ENCODE assay signal across 21 cellular contexts in genomic region chr15:55652909-55653495, GRCh38.
DNase-seq lines count a peak whose midpoint lies in the region; TF ChIP-seq lines count a peak whose summit lies in the region.
"Had no signal": no experiment of that assay in that cellular context is flagged by ENCODE, and none has a peak within 500 bp of the region (broad histone marks: within the 10 kb centered on the region; RNA-seq: fewer than 3 reads in every experiment).

No MANE protein-coding gene starts in this region.

- no peaks in the 10 kb centered on the region for H3K9me3 ChIP-seq in HUES48 (ENCODE audit: control insufficient read depth, insufficient read depth, low read length)
- no peaks in the 10 kb centered on the region for H3K9me3 ChIP-seq in ectodermal cell (ENCODE audit: control insufficient read depth, low read length)
- H3K9me3 ChIP-seq: SJSA1 had no signal

- H2BK5ac ChIP-seq in mesendoderm (ENCODE audit: low read length) = no peak overlapping the region

- H3K56ac ChIP-seq in mesendoderm (ENCODE audit: low read length) = no peak overlapping the region

- H3K4ac ChIP-seq in mesendoderm (ENCODE audit: low read depth, low read length) = no peak overlapping the region

- H3K27ac ChIP-seq in HUES48 (ENCODE audit: low read depth, low read length) = peak overlapping the region; percentile 2
- peak overlapping the region; percentile 85 for H3K27ac ChIP-seq in ectodermal cell (ENCODE audit: insufficient read depth, low read depth, low read length, poor library complexity, severe bottlenecking)
- H3K27ac ChIP-seq in mesendoderm (ENCODE audit: low read depth, low read length) = no peak overlapping the region
- H3K27ac ChIP-seq: PC-9, SJSA1 had no signal

- no peak for TF ChIP-seq CTCF in nephron progenitor cell (IDR thresholded peaks at IDR 0.05)
- no peak for TF ChIP-seq CTCF in progenitor cell of endocrine pancreas (IDR thresholded peaks at IDR 0.05; ENCODE audit: unreplicated experiment)

- H3K79me2 ChIP-seq in mesendoderm (ENCODE audit: control insufficient read depth, insufficient read depth, low read length) = no peaks in the 10 kb centered on the region

- peak overlapping the region; percentile 98 for H3K27ac Mint-ChIP-seq in nephron progenitor cell
- peak overlapping the region; percentile 65 for H3K27ac Mint-ChIP-seq in progenitor cell of endocrine pancreas
- H3K27ac Mint-ChIP-seq: IgD-negative memory B cell had no signal

- no peak overlapping the region for H3K23ac ChIP-seq in mesendoderm (ENCODE audit: low read length)

- no peak overlapping the region for H2AK5ac ChIP-seq in mesendoderm (ENCODE audit: low read length)

- no peak overlapping the region for H4K5ac ChIP-seq in mesendoderm (ENCODE audit: low read length)

- H3K18ac ChIP-seq in mesendoderm (ENCODE audit: low read length) = no peak overlapping the region

- DNase-seq in nephron progenitor cell (no peak), progenitor cell of endocrine pancreas (ENCODE audit: low spot score, unreplicated experiment) (no peak), ureter (ENCODE audit: low spot score) (no peak), dermis blood vessel endothelial cell (no peak), mesendoderm (no peak)
- no peak for DNase-seq in activated naive CD4-positive, alpha-beta T cell treated with anti-CD3 and anti-CD28 coated beads, Interleukin-2, amount 50 U/mL, for 16 hours
- DNase-seq: Calu3, DMS79 treated with DMSO at 0.1 percent for 48 hours, HCEC 1CT, NCI-H1048, NCI-H1694, NCI-H2029 treated with DMSO at 0.1 percent for 48 hours, NCI-H2227 treated with DMSO at 0.1 percent for 48 hours, NCI-H526 treated with DMSO at 0.1 percent for 48 hours, PC-9, Right ventricle myocardium superior, RPMI8226 had no signal

- H2BK120ac ChIP-seq in mesendoderm (ENCODE audit: low read depth, low read length) = no peak overlapping the region

- no peaks in the 10 kb centered on the region for H3K27me3 ChIP-seq in HUES48 (ENCODE audit: control insufficient read depth, insufficient read depth, low read length)
- no peaks in the 10 kb centered on the region for H3K27me3 ChIP-seq in ectodermal cell (ENCODE audit: control insufficient read depth, insufficient read depth, low read length, poor library complexity, severe bottlenecking)
- no peaks in the 10 kb centered on the region for H3K27me3 ChIP-seq in mesendoderm (ENCODE audit: insufficient read depth, low read length, poor library complexity)
- H3K27me3 ChIP-seq: SJSA1 had no signal

- H3K9ac ChIP-seq in HUES48 (ENCODE audit: low read depth, low read length) (no peak overlapping the region), mesendoderm (ENCODE audit: low read length) (no peak overlapping the region)

- H3K9me3 Mint-ChIP-seq in nephron progenitor cell = no peaks in the 10 kb centered on the region
- H3K9me3 Mint-ChIP-seq in progenitor cell of endocrine pancreas (ENCODE audit: low read depth) = no peaks in the 10 kb centered on the region
- H3K9me3 Mint-ChIP-seq: IgD-negative memory B cell had no signal

- H2BK15ac ChIP-seq in mesendoderm (replicated peaks; ENCODE audit: low read depth) = no peak overlapping the region

- H3K79me1 ChIP-seq in mesendoderm (ENCODE audit: low read length) = no peaks in the 10 kb centered on the region

- H3K36me3 Mint-ChIP-seq in nephron progenitor cell (ENCODE audit: low read depth) (peaks cover 63% of the 10 kb centered on the region), progenitor cell of endocrine pancreas (ENCODE audit: insufficient read depth) (peaks cover 17% of the 10 kb centered on the region)
- H3K36me3 Mint-ChIP-seq: IgD-negative memory B cell had no signal

- H3K4me1 ChIP-seq in HUES48 (ENCODE audit: control insufficient read depth, insufficient read depth, low read length) (peaks cover 13% of the 10 kb centered on the region), ectodermal cell (ENCODE audit: control insufficient read depth, insufficient read depth, low read length) (peaks cover 37% of the 10 kb centered on the region), mesendoderm (ENCODE audit: control insufficient read depth, low read depth, low read length) (peaks cover 6% of the 10 kb centered on the region)
- H3K4me1 ChIP-seq: SJSA1 had no signal

- no peak overlapping the region for H3K4me2 ChIP-seq in mesendoderm (ENCODE audit: low read length)
- H3K4me2 ChIP-seq: PC-9 had no signal

- H4K8ac ChIP-seq in mesendoderm (ENCODE audit: low read depth, low read length) = no peak overlapping the region

- 74 to 81% methylated on average over 2 of the region's 3 CpGs for WGBS in ectodermal cell, 2 experiments
- WGBS in mesendoderm (ENCODE audit: extremely low coverage, insufficient coverage, low lambda C conversion rate) = 100% methylated on average over 1 of the region's 3 CpGs

- H3K4me3 Mint-ChIP-seq in nephron progenitor cell = peak overlapping the region; percentile 77
- no peak overlapping the region for H3K4me3 Mint-ChIP-seq in progenitor cell of endocrine pancreas (ENCODE audit: low read depth)
- H3K4me3 Mint-ChIP-seq: IgD-negative memory B cell had no signal

- H3K27me3 Mint-ChIP-seq in nephron progenitor cell (ENCODE audit: low read depth, poor library complexity) (no peaks in the 10 kb centered on the region), progenitor cell of endocrine pancreas (no peaks in the 10 kb centered on the region)
- H3K27me3 Mint-ChIP-seq: IgD-negative memory B cell had no signal

- no peaks in the 10 kb centered on the region for H3K36me3 ChIP-seq in HUES48 (ENCODE audit: control insufficient read depth, insufficient read depth, low read length)
- peaks cover 16% of the 10 kb centered on the region for H3K36me3 ChIP-seq in ectodermal cell (ENCODE audit: control insufficient read depth, insufficient read depth, low read length)
- no peaks in the 10 kb centered on the region for H3K36me3 ChIP-seq in mesendoderm (ENCODE audit: control insufficient read depth, insufficient read depth, low read length)
- H3K36me3 ChIP-seq: SJSA1 had no signal

- H3K4me1 Mint-ChIP-seq in nephron progenitor cell (peaks cover 78% of the 10 kb centered on the region), progenitor cell of endocrine pancreas (ENCODE audit: low read depth) (peaks cover 41% of the 10 kb centered on the region)
- H3K4me1 Mint-ChIP-seq: IgD-negative memory B cell had no signal

- H3K4me3 ChIP-seq in HUES48 (ENCODE audit: low read depth, low read length) = no peak overlapping the region
- H3K4me3 ChIP-seq in ectodermal cell (ENCODE audit: insufficient read depth, low read depth, low read length) = no peak overlapping the region
- H3K4me3 ChIP-seq in mesendoderm (ENCODE audit: low read length) = no peak overlapping the region
- H3K4me3 ChIP-seq: PC-9, SJSA1 had no signal
